Comparison of ENCODE assay signal across 32 cellular contexts in the genomic region with DNA sequence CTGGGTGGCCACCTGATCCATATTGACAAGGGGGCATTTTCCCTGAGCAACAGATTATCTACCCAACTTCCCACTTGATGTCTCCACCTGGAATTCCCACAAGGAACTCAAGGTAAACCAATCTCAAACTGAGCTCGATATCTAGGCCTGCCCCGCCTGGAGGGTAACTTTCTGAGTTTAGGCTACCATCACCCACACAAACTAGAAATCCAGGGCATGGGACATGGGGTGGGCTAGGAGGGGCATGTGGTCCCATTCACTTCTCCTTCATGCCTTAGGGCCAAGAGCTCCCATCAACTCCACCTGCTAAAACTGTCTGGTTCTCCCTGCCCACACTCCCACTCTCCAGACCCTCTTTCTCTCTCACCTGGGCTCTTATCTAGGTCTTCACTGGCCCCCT. TPM values are rescaled to one million over a fixed set of nuclear protein-coding genes. Genes with fewer than 3 reads are reported as not detected.
"Had no signal": no experiment of that assay in that cellular context is flagged by ENCODE, and none has a peak within 500 bp of the region (broad histone marks: within the 10 kb centered on the region; RNA-seq: fewer than 3 reads in every experiment).

No MANE protein-coding gene starts in this region.

- H3K4me1 ChIP-seq: SJCRH30 had no signal

- H3K4me3 ChIP-seq: PC-9, SJCRH30, SK-N-MC had no signal

- H3K4me3 Mint-ChIP-seq: T-cell had no signal

- H3K36me3 Mint-ChIP-seq: T-cell had no signal

- FAIRE-seq: RCC 7860 had no signal

- H3K27me3 ChIP-seq: SJCRH30 had no signal

- H3K36me3 ChIP-seq: SJCRH30 had no signal

- DNase-seq: Karpas-422, MM.1S, MV-4-11, NCI-H1092, NCI-H1105, NCI-H1417 treated with DMSO at 0.1 percent for 48 hours, NCI-H1436 treated with DMSO at 0.1 percent for 48 hours, NCI-H1694 treated with DMSO at 0.1 percent for 48 hours, NCI-H187 treated with DMSO at 0.1 percent for 48 hours, NCI-H2081, NCI-H2171 treated with DMSO at 0.1 percent for 48 hours, NCI-H2227 treated with DMSO at 0.1 percent for 48 hours, NCI-H345, NCI-H446, NCI-H510A treated with DMSO at 0.1 percent for 48 hours, NCI-H524 treated with DMSO at 0.1 percent for 48 hours, NCI-H526 treated with DMSO at 0.1 percent for 48 hours, NCI-H774, PC-9, SHP77, SIG-M5, SJCRH30, T-cell had no signal

- H3K9me3 ChIP-seq: SJCRH30 had no signal

- H3K27ac ChIP-seq: PC-9, RWPE1, SJCRH30, SK-N-MC had no signal

- H3K9me3 Mint-ChIP-seq: T-cell had no signal

- H3K27ac Mint-ChIP-seq: T-cell had no signal

RNA-seq across cellular contexts. Expression of a gene that starts 4.4 kb away (rescaled TPM):
- total RNA-seq: LHCN-M2, MCF 10A, NCI-H460, OCI-LY7, PC-9, RPMI7951, SJCRH30, SK-MEL-5, T-cell had no signal

RNA-seq across cellular contexts. Expression of a gene that starts 56.6 kb away (rescaled TPM):
- total RNA-seq: MCF 10A, OCI-LY7, T-cell had no signal
